7 cellular contexts compared by ENCODE assay signal in the genomic region with DNA sequence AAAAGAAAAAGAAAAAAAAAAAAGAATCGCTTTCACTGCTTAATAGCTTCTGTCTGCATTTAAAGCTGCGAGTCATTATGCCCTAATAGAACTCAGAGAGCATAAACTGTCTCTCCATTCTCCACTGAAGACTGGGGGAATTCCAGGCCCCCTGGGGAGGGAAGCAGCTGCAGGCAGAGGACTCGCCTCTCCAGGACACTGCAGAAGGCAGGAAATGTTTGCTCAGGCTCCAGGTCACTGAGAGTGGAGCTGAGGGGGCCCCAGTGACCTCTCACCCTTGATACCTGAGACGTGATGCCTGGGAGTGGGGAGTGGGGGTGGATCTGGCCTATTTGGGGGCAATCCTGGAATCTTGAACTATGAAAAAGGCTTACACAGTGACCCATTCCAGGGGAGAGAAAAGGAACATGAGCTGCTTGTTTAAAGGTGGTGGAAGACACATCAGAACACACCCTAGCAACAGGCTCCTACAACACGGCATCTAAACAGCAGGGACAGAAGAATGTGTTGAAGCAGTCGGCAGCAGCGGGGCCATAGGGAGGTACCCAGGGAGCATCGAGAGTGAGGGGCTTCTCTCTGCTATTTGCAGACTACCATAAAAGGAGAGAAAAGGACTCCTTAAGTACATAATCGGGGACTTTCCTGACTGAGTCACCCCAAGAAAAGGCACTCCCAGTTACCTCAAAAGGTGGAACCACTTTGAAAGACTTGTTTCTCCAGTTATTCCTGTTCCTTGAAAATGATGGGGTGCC. TPM values are rescaled to one million over a fixed set of nuclear protein-coding genes. Genes with fewer than 3 reads are reported as not detected.
DNase-seq lines count a peak whose midpoint lies in the region; TF ChIP-seq lines count a peak whose summit lies in the region.
"Not testable (repeated sequence)": the region's sequence is repeated elsewhere in the genome, so short reads cannot be mapped to it uniquely, and the experiment has no call there.

No MANE protein-coding gene starts in this region.

- not testable (repeated sequence) for H2AK5ac ChIP-seq in trophoblast cell (ENCODE audit: low read length)

- not testable (repeated sequence) for H3K79me1 ChIP-seq in trophoblast cell (ENCODE audit: low read length)

- TF ChIP-seq RAD21 in Ishikawa (IDR thresholded peaks at IDR 0.05; ENCODE audit: low read depth) = not testable (repeated sequence)

- WGBS in esophagus, 2 donors = 22 to 38% methylated on average over 9 of the region's 9 CpGs
- WGBS in trophoblast cell (ENCODE audit: extremely low coverage, insufficient coverage, insufficient read length) = no CpG with 5 or more reads among the region's 9 CpGs

- not testable (repeated sequence) for H3K27me3 ChIP-seq in adipocyte (replicated peaks; ENCODE audit: control insufficient read depth, insufficient read depth, low read length); esophagus (ENCODE audit: control insufficient read depth in 1 of 2, insufficient read depth in 2 of 2, low read length in 2 of 2); trophoblast cell (ENCODE audit: insufficient read depth, low read length)

- not testable (repeated sequence) for H2BK5ac ChIP-seq in trophoblast cell (ENCODE audit: low read depth, low read length, poor library complexity)

- TF ChIP-seq CTCF in GM13977 (IDR thresholded peaks at IDR 0.05; ENCODE audit: extremely low read depth, insufficient read depth, missing control alignments) = not testable (repeated sequence)

- not testable (repeated sequence) for H4K8ac ChIP-seq in trophoblast cell (ENCODE audit: low read depth, low read length)

- 0 out of 2 replicates have a peak, but pooled peaks have one; percentile 54 for TF ChIP-seq EP300 in Ishikawa (IDR thresholded peaks at IDR 0.05; ENCODE audit: borderline replicate concordance)

- not testable (repeated sequence) for H3K18ac ChIP-seq in trophoblast cell (ENCODE audit: low read length)

- H3K23ac ChIP-seq in trophoblast cell (ENCODE audit: low read length) = not testable (repeated sequence)

- H3K4me3 ChIP-seq in adipocyte (ENCODE audit: low read length); trophoblast cell (ENCODE audit: low read depth, low read length): not testable (repeated sequence)
- H3K4me3 ChIP-seq in esophagus (ENCODE audit: low read depth in 1 of 2, low read length in 2 of 2) = peak overlapping the region in 1 of 2 donors; percentile 19

- H3K36me3 ChIP-seq in adipocyte (ENCODE audit: control insufficient read depth, insufficient read depth, low read length, severe bottlenecking); esophagus (ENCODE audit: control insufficient read depth in 2 of 2, insufficient read depth in 2 of 2, low read length in 1 of 2); trophoblast cell (ENCODE audit: control insufficient read depth in 1 of 2, insufficient read depth in 2 of 2, low read length in 2 of 2): not testable (repeated sequence)

- H3K14ac ChIP-seq in trophoblast cell (ENCODE audit: low read length) = not testable (repeated sequence)

- H3K4me2 ChIP-seq in trophoblast cell (ENCODE audit: low read length) = not testable (repeated sequence)

- not testable (repeated sequence) for H2AFZ ChIP-seq in trophoblast cell (ENCODE audit: insufficient read depth, low read length, poor library complexity)

- H2BK120ac ChIP-seq in trophoblast cell (ENCODE audit: insufficient read depth, low read length, poor library complexity) = peak overlapping the region; percentile 86

- in situ Hi-C loops in GM13977 (cut with MboI; ENCODE audit: low pct_unique_long_range_greater_than_20kb, low sequenced_read_pairs, unreplicated experiment) = not testable (repeated sequence)

- not testable (repeated sequence) for H3K4ac ChIP-seq in trophoblast cell (ENCODE audit: low read depth, low read length)

- not testable (repeated sequence) for H3K9ac ChIP-seq in adipocyte (ENCODE audit: low read length); trophoblast cell (ENCODE audit: low read length)

- H3K79me2 ChIP-seq in trophoblast cell (ENCODE audit: control insufficient read depth, insufficient read depth, low read length, poor library complexity) = not testable (repeated sequence)

- not testable (repeated sequence) for H2BK12ac ChIP-seq in trophoblast cell (ENCODE audit: low read length)

- not testable (repeated sequence) for H4K91ac ChIP-seq in trophoblast cell (ENCODE audit: low read depth, low read length)

- not testable (repeated sequence) for H3K9me3 ChIP-seq in adipocyte (ENCODE audit: control insufficient read depth, low read length); esophagus (ENCODE audit: control insufficient read depth in 2 of 2, insufficient read depth in 1 of 2, low read depth in 1 of 2, low read length in 1 of 2); trophoblast cell (ENCODE audit: insufficient read depth, low read depth, low read length)

- DNase-seq in GM13977 (ENCODE audit: low spot score) = peak; percentile 1
- peak; percentile 72 for DNase-seq in RPMI7951 (ENCODE audit: low read depth)
- peak; percentile 48 for DNase-seq in adipocyte (ENCODE audit: low read depth)
- peak; percentile 65 for DNase-seq in iris pigment epithelial cell (ENCODE audit: low read depth)
- peak; percentile 44 to 63 for DNase-seq in trophoblast cell

- H3K27ac ChIP-seq in esophagus (ENCODE audit: low read depth in 2 of 2, low read length in 1 of 2) (peak overlapping the region; percentile 91 to 96), trophoblast cell (ENCODE audit: low read depth, low read length) (peak overlapping the region; percentile 89)

- not testable (repeated sequence) for H4K12ac ChIP-seq in trophoblast cell (ENCODE audit: low read depth, low read length)

- H3K4me1 ChIP-seq in adipocyte (ENCODE audit: control insufficient read depth, insufficient read depth, low read length) = peaks cover 18% of the 10 kb centered on the region
- not testable (repeated sequence) for H3K4me1 ChIP-seq in esophagus (ENCODE audit: control insufficient read depth in 2 of 2, insufficient read depth in 2 of 2, low read length in 1 of 2)
- peaks cover 15 to 23% of the 10 kb centered on the region in 2 experiments for H3K4me1 ChIP-seq in trophoblast cell (ENCODE audit: control insufficient read depth in 1 of 2, insufficient read depth in 2 of 2, low read length in 2 of 2)

TF ChIP-seq in Ishikawa, 13 proteins besides CTCF, POLR2A, EP300 and RAD21:
- TF ChIP-seq NFIC (IDR thresholded peaks at IDR 0.05) = 0 out of 2 replicates have a peak, but pooled peaks have one; percentile 15
- TF ChIP-seq TEAD4 (IDR thresholded peaks at IDR 0.05) = peak; percentile 74

RNA-seq across cellular contexts. Expression of a gene that starts 26.2 kb away (rescaled TPM):
- 0.12 and 1.1 TPM in 2 replicates for total RNA-seq in RPMI7951 (2014; rRNA removed; shearing (Covaris generic))
- polyA plus RNA-seq in esophagus = 10 to 100 TPM in 1 of 2 donors, 1 to 10 TPM in 1; 9.1 to 13.9 TPM
- polyA plus RNA-seq in trophoblast cell (2013) = 0.30 and 0.58 TPM in 2 replicates

RNA-seq across cellular contexts. Expression of a gene that starts 38.4 kb away (rescaled TPM):
- total RNA-seq in RPMI7951 (2014; rRNA removed; shearing (Covaris generic)) = 66.2 and 74.4 TPM in 2 replicates
- polyA plus RNA-seq in esophagus = 100 to 1,000 TPM in 1 of 2 donors, 10 to 100 TPM in 1; 72.2 to 140 TPM
- 12.9 TPM in 2 replicates for polyA plus RNA-seq in trophoblast cell (2013)

RNA-seq across cellular contexts. Expression of a gene that starts 53.8 kb away (rescaled TPM):
- 23.0 and 26.2 TPM in 2 replicates for total RNA-seq in RPMI7951 (2014; rRNA removed; shearing (Covaris generic))
- polyA plus RNA-seq in esophagus = 1 to 10 TPM; 5.4 to 5.8 TPM
- 21.5 and 22.0 TPM in 2 replicates for polyA plus RNA-seq in trophoblast cell (2013)

Comparison
In these comparisons a context has a peak if more than half of its experiments do, and no peak if none do; other contexts are left out.
1. DNase-seq: peak in every context shown above with its lines; median percentile 72 in RPMI7951; 65 in iris pigment epithelial cell; 54 in trophoblast cell; 48 in adipocyte; 1 in GM13977.